25 cellular contexts compared by ENCODE assay signal in the genomic region with DNA sequence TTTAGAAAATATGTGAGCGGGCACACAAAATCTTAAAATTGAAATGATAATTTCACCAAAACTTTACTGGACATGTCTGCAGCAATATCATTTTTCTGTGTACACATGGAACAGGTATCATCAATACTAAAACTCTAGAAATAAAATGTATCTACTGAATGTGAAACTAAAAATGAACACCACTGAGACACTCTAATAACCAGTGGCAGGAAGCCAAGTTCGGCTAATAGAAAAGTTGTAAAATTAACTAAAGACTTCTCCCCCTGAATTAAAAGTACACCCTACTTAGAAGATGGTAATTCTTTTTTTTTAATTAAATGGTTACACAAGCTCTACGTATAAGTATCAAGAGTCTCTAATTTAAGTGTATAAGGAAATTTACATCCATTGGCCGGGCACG.
DNase-seq lines count a peak whose midpoint lies in the region; ATAC-seq, FAIRE-seq and TF ChIP-seq lines count a peak whose summit lies in the region.
"Had no signal": no experiment of that assay in that cellular context is flagged by ENCODE, and none has a peak within 500 bp of the region (broad histone marks: within the 10 kb centered on the region; RNA-seq: fewer than 3 reads in every experiment).

No MANE protein-coding gene starts in this region.

- no TSS peak for BruUV-seq in A673 (replicated peaks; lab: Mats Ljungman, UMichigan)

- H4K20me1 ChIP-seq in smooth muscle cell (ENCODE audit: low read depth), result peaks cover 96% of the 10 kb centered on the region

- intact Hi-C loops in A673 (cut with micrococcal nuclease; ENCODE audit: unreplicated experiment), result no loop called here

- FAIRE-seq in frontal cortex (lab: Jason Lieb, UNC), result no peak

- WGBS in smooth muscle cell (ENCODE audit: low lambda C conversion rate), result 91% methylated on average over 5 of the region's 5 CpGs

- no peak overlapping the region for H2AFZ ChIP-seq in smooth muscle cell (ENCODE audit: low read depth)

- TF ChIP-seq CTCF in A673 (conservative IDR thresholded peaks at IDR 0.05; ENCODE audit: low read depth, low read length), result no peak
- no peak for TF ChIP-seq CTCF in smooth muscle cell (IDR thresholded peaks at IDR 0.05; ENCODE audit: borderline replicate concordance, insufficient read depth, poor library complexity, severe bottlenecking)

- H3K9ac ChIP-seq in smooth muscle cell (ENCODE audit: low read depth), result no peak overlapping the region

- no peak overlapping the region for H3K4me2 ChIP-seq in smooth muscle cell

- TF ChIP-seq POLR2A in GM18505 (IDR thresholded peaks at IDR 0.05; ENCODE audit: borderline replicate concordance, extremely low read depth, insufficient read depth, insufficient read length), result no peak

- DNase-seq in A673 (ENCODE audit: low spot score) (no peak), OCI-M1 (lab: John Stamatoyannopoulos, UW) (peak; percentile 7), lung microvascular endothelial cell (ENCODE audit: low read depth in 2 of 2) (peak; percentile 35 to 52), NCI-H510A treated with DMSO at 0.1 percent for 48 hours (lab: John Stamatoyannopoulos, UW) (no peak), frontal cortex (ENCODE audit: low spot score in 2 of 2) (no peak), smooth muscle cell (lab: John Stamatoyannopoulos, UW; ENCODE audit: unreplicated experiment) (no peak)
- DNase-seq: activated CD4-positive, alpha-beta T cell treated with anti-CD3 and anti-CD28 coated beads, Interleukin-2, amount 50 U/mL, for 4 hours; activated CD4-positive, CD25-positive, alpha-beta regulatory T cell; activated CD8-positive, alpha-beta memory T cell treated with anti-CD3 and anti-CD28 coated beads, Interleukin-2, amount 50 U/mL, for 4 hours; activated naive CD4-positive, alpha-beta T cell treated with anti-CD3 and anti-CD28 coated beads, Interleukin-2, amount 50 U/mL, for 16 hours; aorta; caudate nucleus; head of caudate nucleus; KG1; left cardiac atrium; MV-4-11; NCI-H1694 treated with DMSO at 0.1 percent for 48 hours; SHP77; stimulated activated CD4-positive, alpha-beta T cell treated with anti-CD3 and anti-CD28 coated beads, Interleukin-12 subunit alpha, Interleukin-12 subunit beta, amount 100 ng/mL, for 4 hours; stimulated activated CD4-positive, alpha-beta T cell treated with anti-CD3 and anti-CD28 coated beads, Interleukin-4, amount 100 ng/mL, for 24 hours; stimulated activated naive CD8-positive, alpha-beta T cell treated with anti-CD3 and anti-CD28 coated beads, Interleukin-15, Interleukin-2, amounts not matched to agents 100 U/mL and 50 U/mL, for 24 hours had no signal

- no peaks in the 10 kb centered on the region for H3K27me3 ChIP-seq in A673 (replicated peaks; ENCODE audit: insufficient read depth, low read depth, low read length, poor library complexity)
- no peaks in the 10 kb centered on the region for H3K27me3 ChIP-seq in smooth muscle cell (ENCODE audit: low read depth)
- H3K27me3 ChIP-seq: vagina had no signal

- CTCF ChIA-PET in A673 (lab: Charles Lee), result no interaction called here

- H3K27ac ChIP-seq in A673 (ENCODE audit: low read depth, low read length, poor library complexity, severe bottlenecking), result no peak overlapping the region
- H3K27ac ChIP-seq in smooth muscle cell (ENCODE audit: low read depth), result no peak overlapping the region
- H3K27ac ChIP-seq: thoracic aorta, vagina had no signal

- H3K4me1 ChIP-seq in A673 (ENCODE audit: insufficient read depth, low read length, poor library complexity, severe bottlenecking) (peaks cover 63% of the 10 kb centered on the region), smooth muscle cell (ENCODE audit: low read depth) (peaks cover 12% of the 10 kb centered on the region)

- H3F3A ChIP-seq in smooth muscle cell (ENCODE audit: low read depth), result no peaks in the 10 kb centered on the region

- POLR2A ChIA-PET in A673 (lab: Charles Lee; ENCODE audit: low non-redundant PET), result interaction anchor here (0.5 kb wide), 1 partner anchor 383 kb away, joined by 5 read pairs; no protein-coding TSS in a partner anchor

- H3K4me3 ChIP-seq in A673 (ENCODE audit: low read depth, low read length, poor library complexity, severe bottlenecking), result peak overlapping the region; percentile 15
- peak overlapping the region; percentile 26; the same call in 1 of the 2 replicates for H3K4me3 ChIP-seq in GM08714 (ENCODE audit: low read length)
- no peak overlapping the region for H3K4me3 ChIP-seq in smooth muscle cell
- H3K4me3 ChIP-seq: thoracic aorta, vagina had no signal

- H3K9me3 ChIP-seq in A673 (ENCODE audit: low read depth, low read length, poor library complexity, severe bottlenecking) (no peaks in the 10 kb centered on the region), smooth muscle cell (replicated peaks; ENCODE audit: low read depth) (no peaks in the 10 kb centered on the region)
- H3K9me3 ChIP-seq: thoracic aorta, vagina had no signal

- H3K79me2 ChIP-seq in smooth muscle cell (ENCODE audit: low read depth), result peaks cover 81% of the 10 kb centered on the region

- no peaks in the 10 kb centered on the region for H3K36me3 ChIP-seq in A673 (ENCODE audit: insufficient read depth, low read length, poor library complexity, severe bottlenecking)
- no peaks in the 10 kb centered on the region for H3K36me3 ChIP-seq in smooth muscle cell (ENCODE audit: low read depth)
- H3K36me3 ChIP-seq: thoracic aorta, vagina had no signal

- no peak for ATAC-seq in GM18505 (IDR thresholded peaks at IDR 0.05; ENCODE audit: unreplicated experiment)
- ATAC-seq: left cardiac atrium; stimulated activated naive CD8-positive, alpha-beta T cell treated with anti-CD3 and anti-CD28 coated beads, Interleukin-15, Interleukin-2, amounts not matched to agents 100 U/mL and 50 U/mL, for 24 hours had no signal

Comparison
In these comparisons a context has a peak if more than half of its experiments do, and no peak if none do; other contexts are left out.
1. DNase-seq: peak in OCI-M1 (single experiment) and lung microvascular endothelial cell (2 of 2); none in A673 (single experiment), NCI-H510A treated with DMSO at 0.1 percent for 48 hours (single experiment), frontal cortex (0 of 2) and smooth muscle cell (single experiment).